Comparison of ENCODE assay signal across 12 cellular contexts in the genomic region with DNA sequence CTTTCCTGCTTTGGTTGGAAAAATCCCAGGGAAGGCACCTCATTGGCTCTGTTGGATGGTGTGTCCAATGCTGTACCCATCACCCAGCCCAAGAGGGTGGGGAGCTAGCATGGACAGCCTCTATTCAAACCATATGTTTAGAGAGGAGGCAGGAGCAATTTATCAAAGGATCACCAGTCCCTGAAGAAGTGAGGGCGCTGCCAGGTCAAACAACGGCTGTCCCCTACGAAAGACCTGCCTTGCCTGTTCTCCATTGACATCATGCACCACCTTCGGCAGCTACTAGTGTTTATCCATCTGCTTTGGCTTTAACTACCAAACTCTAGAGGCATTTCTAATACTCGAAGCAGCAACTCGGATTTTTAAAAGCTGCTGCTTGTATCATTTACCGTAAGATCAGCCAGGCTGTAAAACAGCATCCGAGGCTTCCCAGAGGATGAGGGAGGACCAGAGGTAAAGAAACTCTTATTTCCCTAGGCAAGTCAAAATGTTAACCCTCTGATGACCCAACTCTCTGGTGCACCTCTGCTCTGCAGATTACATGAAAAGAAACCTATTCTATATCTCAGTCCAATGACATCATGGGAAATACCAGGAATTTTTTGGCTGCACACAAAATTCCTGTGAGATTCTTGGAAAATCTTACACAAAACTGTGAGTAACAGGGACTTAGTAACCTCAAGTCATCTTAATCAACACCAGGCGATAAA.
A peak's percentile ranks its signal among the peaks of the same experiment; 100 is the strongest.
DNase-seq lines count a peak whose midpoint lies in the region; ATAC-seq and TF ChIP-seq lines count a peak whose summit lies in the region.
"Had no signal": no experiment of that assay in that cellular context is flagged by ENCODE, and none has a peak within 500 bp of the region (broad histone marks: within the 10 kb centered on the region; RNA-seq: fewer than 3 reads in every experiment).

No MANE protein-coding gene starts in this region.

- H3K9me3 ChIP-seq in heart right ventricle (peaks cover 0 to 3% (median 0%) of the 10 kb centered on the region in 11 donors), thoracic aorta (no peaks in the 10 kb centered on the region)

- H3K36me3 ChIP-seq in heart right ventricle (no peaks in the 10 kb centered on the region), thoracic aorta (no peaks in the 10 kb centered on the region)

- peaks cover 0 to 5% (median 0%) of the 10 kb centered on the region in 7 donors for H3K27me3 ChIP-seq in heart right ventricle
- H3K27me3 ChIP-seq in thoracic aorta (replicated peaks; ENCODE audit: insufficient read depth): no peaks in the 10 kb centered on the region

- WGBS in heart right ventricle, 2 donors: 38 to 46% methylated on average over 9 of the region's 9 CpGs

- H3K4me3 ChIP-seq in heart right ventricle (no peak overlapping the region), thoracic aorta (peak overlapping the region; percentile 27)

- DNase-seq in heart right ventricle: no peak
- DNase-seq in Right ventricle myocardium inferior (ENCODE audit: missing footprints): no peak
- DNase-seq in amniotic stem cell (lab: John Stamatoyannopoulos, UW): peak; percentile 29
- DNase-seq in foreskin melanocyte: peak; percentile 23
- no peak for DNase-seq in thoracic aorta (ENCODE audit: low spot score)
- no peak for DNase-seq in NCI-H187 treated with DMSO at 0.1 percent for 48 hours (lab: John Stamatoyannopoulos, UW)
- no peak for DNase-seq in medulla oblongata (ENCODE audit: extremely low spot score)
- no peak for DNase-seq in Kasumi-1 (lab: John Stamatoyannopoulos, UW)
- DNase-seq: anterior cingulate cortex; left cardiac atrium; stimulated activated naive CD4-positive, alpha-beta T cell treated with Interleukin-2 at 50 U/mL for 16 hours had no signal

- peak overlapping the region in 1 of 10 donors; percentile 50 for H3K27ac ChIP-seq in heart right ventricle
- no peak overlapping the region for H3K27ac ChIP-seq in thoracic aorta
- H3K27ac ChIP-seq: 22Rv1 had no signal

- H3K4me1 ChIP-seq in heart right ventricle: peaks cover 0 to 12% (median 8%) of the 10 kb centered on the region in 9 donors
- peaks cover 0 to 13% of the 10 kb centered on the region in 2 donors for H3K4me1 ChIP-seq in thoracic aorta (ENCODE audit: control insufficient read depth in 1 of 2, low read depth in 2 of 2)

- intact Hi-C loops in heart right ventricle (cut with DNase I) (no loop called here), Right ventricle myocardium inferior (cut with DNase I) (no loop called here)

- ATAC-seq in heart right ventricle (peak in 5 of 8 donors; percentile 14 to 78 (median 38)), Right ventricle myocardium inferior (no peak), thoracic aorta (ENCODE audit: insufficient number of reproducible peaks, low FRiP score, low read depth) (peak; percentile 54)

- no peak for TF ChIP-seq CTCF in heart right ventricle (IDR thresholded peaks at IDR 0.05)
- TF ChIP-seq CTCF in thoracic aorta (IDR thresholded peaks at IDR 0.05): no peak

Comparison
In these comparisons a context has a peak if more than half of its experiments do, and no peak if none do; other contexts are left out.
1. DNase-seq: peak in amniotic stem cell (single experiment) and foreskin melanocyte (single experiment); none in heart right ventricle (0 of 2), Right ventricle myocardium inferior (single experiment), thoracic aorta (single experiment), NCI-H187 treated with DMSO at 0.1 percent for 48 hours (single experiment), medulla oblongata (single experiment) and Kasumi-1 (0 of 2).